Comparison of ENCODE assay signal across 2 cellular contexts in the genomic region with DNA sequence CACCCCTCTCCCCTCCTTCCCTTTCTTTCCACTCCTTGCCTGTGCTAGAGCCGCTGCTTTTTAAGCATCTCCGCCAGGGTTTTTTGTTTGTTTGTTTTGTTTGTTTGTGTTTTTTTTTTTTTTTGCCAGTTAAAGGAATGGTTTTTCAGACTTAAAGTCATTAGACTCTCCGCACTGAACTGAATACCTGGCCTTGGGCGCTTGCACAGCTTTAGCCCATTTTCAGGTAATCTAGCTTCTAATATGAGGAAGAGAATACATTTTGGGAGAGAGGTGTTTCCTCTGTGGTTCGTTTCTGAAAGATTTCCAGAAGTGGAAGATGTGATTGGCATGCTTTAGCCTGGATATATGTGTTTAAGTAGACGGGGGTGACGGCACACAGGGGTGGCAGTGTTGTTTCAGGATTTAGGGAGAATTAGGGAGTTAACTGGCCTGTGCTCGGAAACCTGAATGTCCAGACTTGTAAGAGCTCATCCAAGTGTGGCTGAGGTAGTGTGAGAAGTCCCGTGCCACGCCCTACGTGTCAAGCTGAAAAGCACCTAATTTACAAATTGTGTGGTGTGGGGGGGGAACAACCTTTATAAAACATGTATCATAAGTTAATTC.
TF ChIP-seq lines count a peak whose summit lies in the region.

No MANE protein-coding gene starts in this region.

TF ChIP-seq in HEK293, 187 proteins besides CTCF, POLR2A, EP300 and RAD21:
- TF ChIP-seq KLF7 (tag by site-specific recombination; IDR thresholded peaks at IDR 0.05; ENCODE audit: borderline replicate concordance) (peak; percentile 22; the same call in 1 of the 2 replicates), ZBTB8A (tag by site-specific recombination; IDR thresholded peaks at IDR 0.05) (peak; percentile 8; the same call in 1 of the 2 replicates), ZNF335 (tag by site-specific recombination; conservative IDR thresholded peaks at IDR 0.05) (peak; percentile 26), WT1 (tag by site-specific recombination; IDR thresholded peaks at IDR 0.05) (peak; percentile 74)
- TF ChIP-seq, protein P1, sequence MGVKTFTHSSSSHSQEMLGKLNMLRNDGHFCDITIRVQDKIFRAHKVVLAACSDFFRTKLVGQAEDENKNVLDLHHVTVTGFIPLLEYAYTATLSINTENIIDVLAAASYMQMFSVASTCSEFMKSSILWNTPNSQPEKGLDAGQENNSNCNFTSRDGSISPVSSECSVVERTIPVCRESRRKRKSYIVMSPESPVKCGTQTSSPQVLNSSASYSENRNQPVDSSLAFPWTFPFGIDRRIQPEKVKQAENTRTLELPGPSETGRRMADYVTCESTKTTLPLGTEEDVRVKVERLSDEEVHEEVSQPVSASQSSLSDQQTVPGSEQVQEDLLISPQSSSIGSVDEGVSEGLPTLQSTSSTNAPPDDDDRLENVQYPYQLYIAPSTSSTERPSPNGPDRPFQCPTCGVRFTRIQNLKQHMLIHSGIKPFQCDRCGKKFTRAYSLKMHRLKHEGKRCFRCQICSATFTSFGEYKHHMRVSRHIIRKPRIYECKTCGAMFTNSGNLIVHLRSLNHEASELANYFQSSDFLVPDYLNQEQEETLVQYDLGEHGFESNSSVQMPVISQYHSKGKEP (tag by site-specific recombination; IDR thresholded peaks at IDR 0.05) = no peak
- TF ChIP-seq, protein P2, sequence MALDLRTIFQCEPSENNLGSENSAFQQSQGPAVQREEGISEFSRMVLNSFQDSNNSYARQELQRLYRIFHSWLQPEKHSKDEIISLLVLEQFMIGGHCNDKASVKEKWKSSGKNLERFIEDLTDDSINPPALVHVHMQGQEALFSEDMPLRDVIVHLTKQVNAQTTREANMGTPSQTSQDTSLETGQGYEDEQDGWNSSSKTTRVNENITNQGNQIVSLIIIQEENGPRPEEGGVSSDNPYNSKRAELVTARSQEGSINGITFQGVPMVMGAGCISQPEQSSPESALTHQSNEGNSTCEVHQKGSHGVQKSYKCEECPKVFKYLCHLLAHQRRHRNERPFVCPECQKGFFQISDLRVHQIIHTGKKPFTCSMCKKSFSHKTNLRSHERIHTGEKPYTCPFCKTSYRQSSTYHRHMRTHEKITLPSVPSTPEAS (tag by site-specific recombination; IDR thresholded peaks at IDR 0.05) = no peak
TF ChIP-seq in HEK293: peak in this region for 4.

TF ChIP-seq in H1, 55 proteins besides CTCF, POLR2A, EP300 and RAD21:
- no peak for TF ChIP-seq RNF2 (IDR thresholded peaks at IDR 0.05; ENCODE audit: borderline replicate concordance, low read depth, low read length, missing control alignments, poor library complexity, severe bottlenecking)
- no peak for TF ChIP-seq PHF8 (conservative IDR thresholded peaks at IDR 0.05; ENCODE audit: low read depth, low read length)
- TF ChIP-seq TAF1 (IDR thresholded peaks at IDR 0.05; ENCODE audit: low read depth, low read length) = no peak
- no peak for TF ChIP-seq SP2 (IDR thresholded peaks at IDR 0.05; ENCODE audit: low read length)
- TF ChIP-seq RBBP5 (IDR thresholded peaks at IDR 0.05; ENCODE audit: borderline replicate concordance, low read depth, low read length) = no peak
- no peak for TF ChIP-seq HDAC6 (IDR thresholded peaks at IDR 0.05; ENCODE audit: low read depth, low read length)
- no peak for TF ChIP-seq YY1 (IDR thresholded peaks at IDR 0.05; ENCODE audit: low read depth, low read length)
- TF ChIP-seq ASH2L (IDR thresholded peaks at IDR 0.05; ENCODE audit: low read length) = no peak
- TF ChIP-seq TCF12 (IDR thresholded peaks at IDR 0.05; ENCODE audit: low read depth, low read length) = no peak
